Comparison of ENCODE assay signal across 1 cellular context in genomic region chr17:74776044-74776962, GRCh38.
TF ChIP-seq lines count a peak whose summit lies in the region.

Gene NAT9 (minus strand): TSS chr17:74776345. CDS start chr17:74775698, 647 bp downstream.

TF ChIP-seq in HepG2, 621 proteins besides CTCF, POLR2A, EP300 and RAD21 (continued from another document and continues in another):
- TF ChIP-seq ZNF687 (CRISPR knock-in tag; IDR thresholded peaks at IDR 0.05) (peak; percentile 95), ZNF7 (CRISPR knock-in tag; IDR thresholded peaks at IDR 0.05) (no peak), FOSL1 (CRISPR knock-in tag; IDR thresholded peaks at IDR 0.05; ENCODE audit: borderline replicate concordance) (no peak), ZNF142 (CRISPR knock-in tag; IDR thresholded peaks at IDR 0.05) (no peak), MAF1 (CRISPR knock-in tag; IDR thresholded peaks at IDR 0.05; ENCODE audit: borderline replicate concordance) (no peak), CSRNP1 (CRISPR knock-in tag; IDR thresholded peaks at IDR 0.05) (no peak), SNAI1 (CRISPR knock-in tag; IDR thresholded peaks at IDR 0.05; ENCODE audit: borderline replicate concordance) (peak; percentile 69; the same call in 1 of the 2 replicates), PAWR (CRISPR knock-in tag; IDR thresholded peaks at IDR 0.05; ENCODE audit: borderline replicate concordance) (no peak), CBX1 (IDR thresholded peaks at IDR 0.05; ENCODE audit: low read depth) (no peak), MLX (CRISPR knock-in tag; IDR thresholded peaks at IDR 0.05) (peak; percentile 58; the same call in 1 of the 2 replicates), ZEB1 (IDR thresholded peaks at IDR 0.05; ENCODE audit: insufficient replicate concordance, low read depth) (no peak), MXI1 (IDR thresholded peaks at IDR 0.05; ENCODE audit: borderline replicate concordance, low read depth, low read length) (peak; percentile 96; the same call in 2 of the 3 replicates), SP140L (CRISPR knock-in tag; IDR thresholded peaks at IDR 0.05; ENCODE audit: borderline replicate concordance) (no peak), AHR (CRISPR knock-in tag; IDR thresholded peaks at IDR 0.05) (peak; percentile 81; the same call in 1 of the 2 replicates), ZNF563 (CRISPR knock-in tag; IDR thresholded peaks at IDR 0.05) (0 out of 2 replicates have a peak, but pooled peaks have one; percentile 33), FOXP4 (CRISPR knock-in tag; IDR thresholded peaks at IDR 0.05) (no peak), KLF13 (CRISPR knock-in tag; IDR thresholded peaks at IDR 0.05) (no peak; the same call in 1 of the 2 replicates), TFDP2 (CRISPR knock-in tag; IDR thresholded peaks at IDR 0.05) (peak; percentile 93), FIP1L1 (IDR thresholded peaks at IDR 0.05; ENCODE audit: borderline replicate concordance, insufficient read depth, low read depth, low read length) (no peak), ZNF639 (CRISPR knock-in tag; conservative IDR thresholded peaks at IDR 0.05) (0 out of 2 replicates have a peak, but pooled peaks have one; percentile 55), THRA (CRISPR knock-in tag; IDR thresholded peaks at IDR 0.05; ENCODE audit: borderline replicate concordance) (no peak; the same call in 1 of the 2 replicates), ISL2 (CRISPR knock-in tag; IDR thresholded peaks at IDR 0.05) (0 out of 2 replicates have a peak, but pooled peaks have one; percentile 22), MED8 (CRISPR knock-in tag; IDR thresholded peaks at IDR 0.05; ENCODE audit: insufficient replicate concordance) (no peak), MTA1 (CRISPR knock-in tag; IDR thresholded peaks at IDR 0.05; ENCODE audit: borderline replicate concordance) (peak; percentile 84; the same call in 1 of the 2 replicates), RBFOX2 (IDR thresholded peaks at IDR 0.05; ENCODE audit: low read depth, low read length) (peak; percentile 83), NR3C1 (CRISPR knock-in tag; IDR thresholded peaks at IDR 0.05) (no peak), CEBPZ (IDR thresholded peaks at IDR 0.05; ENCODE audit: low read length) (no peak), ZNF784 (CRISPR knock-in tag; IDR thresholded peaks at IDR 0.05; ENCODE audit: borderline replicate concordance) (0 out of 2 replicates have a peak, but pooled peaks have one; percentile 25), PCBP1 (IDR thresholded peaks at IDR 0.05; ENCODE audit: borderline replicate concordance, low read depth, low read length) (0 out of 2 replicates have a peak, but pooled peaks have one; percentile 40), ZNF720 (CRISPR knock-in tag; IDR thresholded peaks at IDR 0.05) (no peak)
